In genomic region chr2:135551356-135551755, GRCh38 we compare ENCODE assay signal across 3 cellular contexts.
TF ChIP-seq lines count a peak whose summit lies in the region.

No MANE protein-coding gene starts in this region.

TF ChIP-seq in HepG2, 621 proteins besides CTCF, POLR2A, EP300 and RAD21:
- no peak for TF ChIP-seq ONECUT2 (CRISPR knock-in tag; IDR thresholded peaks at IDR 0.05)
- TF ChIP-seq CEBPB (IDR thresholded peaks at IDR 0.05; ENCODE audit: borderline replicate concordance, low read depth, low read length) = peak; percentile 72; the same call in 1 of the 2 replicates
- no peak for TF ChIP-seq FOXA3 (CRISPR knock-in tag; IDR thresholded peaks at IDR 0.05)
- no peak for TF ChIP-seq CEBPG (CRISPR knock-in tag; IDR thresholded peaks at IDR 0.05)
- TF ChIP-seq NBN (conservative IDR thresholded peaks at IDR 0.05) = no peak
- no peak for TF ChIP-seq SIX1 (CRISPR knock-in tag; IDR thresholded peaks at IDR 0.05; ENCODE audit: borderline replicate concordance)

TF ChIP-seq in IMR-90, 13 proteins besides CTCF, POLR2A, EP300 and RAD21:
- TF ChIP-seq RCOR1 (IDR thresholded peaks at IDR 0.05; ENCODE audit: insufficient replicate concordance, low read length) (no peak), RFX5 (IDR thresholded peaks at IDR 0.05; ENCODE audit: low read depth, low read length) (no peak), CEBPB (IDR thresholded peaks at IDR 0.05; ENCODE audit: low read depth, low read length) (peak; percentile 59; the same call in 1 of the 2 replicates), ELK1 (IDR thresholded peaks at IDR 0.05; ENCODE audit: borderline replicate concordance, low read depth, low read length) (no peak), MAFK (IDR thresholded peaks at IDR 0.05; ENCODE audit: low read depth, low read length) (no peak), USF2 (IDR thresholded peaks at IDR 0.05; ENCODE audit: low read depth, low read length) (no peak)

TF ChIP-seq in K562, 482 proteins besides CTCF, POLR2A, EP300 and RAD21:
- TF ChIP-seq CEBPG (CRISPR knock-in tag; IDR thresholded peaks at IDR 0.05) = no peak
- peak; percentile 23 to 75; a peak in 2 of 4 replicates for TF ChIP-seq CEBPG (tag; conservative IDR thresholded peaks at IDR 0.05 in 1 of 2, IDR thresholded peaks at IDR 0.05 in 1 of 2)
- peak; percentile 73 for TF ChIP-seq CEBPB (tag; IDR thresholded peaks at IDR 0.05)
- no peak for TF ChIP-seq PRDM10 (IDR thresholded peaks at IDR 0.05; ENCODE audit: partially characterized antibody)
- TF ChIP-seq HDAC2 (IDR thresholded peaks at IDR 0.05) = no peak
- TF ChIP-seq CCAR2 (IDR thresholded peaks at IDR 0.05; ENCODE audit: low read depth, low read length) = no peak
- no peak for TF ChIP-seq TRIM25 (IDR thresholded peaks at IDR 0.05; ENCODE audit: borderline replicate concordance)
